ENCODE assay signal across 6 cellular contexts in the genomic region with DNA sequence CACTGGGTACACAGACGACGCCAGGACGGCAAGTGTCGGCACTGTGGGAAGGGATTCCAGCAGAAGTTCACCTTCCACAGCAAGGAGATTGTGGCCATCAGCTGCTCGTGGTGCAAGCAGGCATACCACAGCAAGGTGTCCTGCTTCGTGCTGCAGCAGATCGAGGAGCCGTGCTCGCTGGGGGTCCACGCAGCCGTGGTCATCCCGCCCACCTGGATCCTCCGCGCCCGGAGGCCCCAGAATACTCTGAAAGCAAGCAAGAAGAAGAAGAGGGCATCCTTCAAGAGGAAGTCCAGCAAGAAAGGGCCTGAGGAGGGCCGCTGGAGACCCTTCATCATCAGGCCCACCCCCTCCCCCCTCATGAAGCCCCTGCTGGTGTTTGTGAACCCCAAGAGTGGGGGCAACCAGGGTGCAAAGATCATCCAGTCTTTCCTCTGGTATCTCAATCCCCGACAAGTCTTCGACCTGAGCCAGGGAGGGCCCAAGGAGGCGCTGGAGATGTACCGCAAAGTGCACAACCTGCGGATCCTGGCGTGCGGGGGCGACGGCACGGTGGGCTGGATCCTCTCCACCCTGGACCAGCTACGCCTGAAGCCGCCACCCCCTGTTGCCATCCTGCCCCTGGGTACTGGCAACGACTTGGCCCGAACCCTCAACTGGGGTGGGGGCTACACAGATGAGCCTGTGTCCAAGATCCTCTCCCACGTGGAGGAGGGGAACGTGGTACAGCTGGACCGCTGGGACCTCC.
DNase-seq lines count a peak whose midpoint lies in the region; ATAC-seq, FAIRE-seq and TF ChIP-seq lines count a peak whose summit lies in the region.
"Not testable (repeated sequence)": the region's sequence is repeated elsewhere in the genome, so short reads cannot be mapped to it uniquely, and the experiment has no call there.

No MANE protein-coding gene starts in this region.

- not testable (repeated sequence) for H3K4me1 ChIP-seq in neural progenitor cell, upper lobe of left lung, upper lobe of right lung

- H3K9ac ChIP-seq in neural progenitor cell = not testable (repeated sequence)

- H3K9me3 ChIP-seq in neural progenitor cell (ENCODE audit: low read depth); upper lobe of left lung; upper lobe of right lung: not testable (repeated sequence)

- not testable (repeated sequence) for H3F3A ChIP-seq in neural progenitor cell (ENCODE audit: low read depth)

- H2AFZ ChIP-seq in neural progenitor cell (replicated peaks) = not testable (repeated sequence)

- not testable (repeated sequence) for H3K27me3 ChIP-seq in bronchial epithelial cell (ENCODE audit: control insufficient read depth, insufficient read depth, low read length); neural progenitor cell; upper lobe of left lung; upper lobe of right lung

- H3K36me3 Mint-ChIP-seq in neural progenitor cell = not testable (repeated sequence)

- not testable (repeated sequence) for H4K20me1 ChIP-seq in neural progenitor cell (ENCODE audit: low read depth)

- not testable (repeated sequence) for H3K4me2 ChIP-seq in neural progenitor cell

- ATAC-seq in upper lobe of left lung (ENCODE audit: low FRiP score in 2 of 2) (peak; percentile 6 to 43), upper lobe of right lung (peak; percentile 17)

- not testable (repeated sequence) for H3K4me3 ChIP-seq in bronchial epithelial cell (ENCODE audit: low read depth, low read length); neural progenitor cell; upper lobe of left lung; upper lobe of right lung

- WGBS in upper lobe of left lung, 2 donors = 88 to 94% methylated on average over 23 to 32 of the region's 33 CpGs

- not testable (repeated sequence) for TF ChIP-seq POLR2A in GM12892 (IDR thresholded peaks at IDR 0.05; ENCODE audit: low read depth, low read length); upper lobe of left lung (IDR thresholded peaks at IDR 0.05)

- peak overlapping the region; percentile 57 for H3K27ac Mint-ChIP-seq in neural progenitor cell

- TF ChIP-seq EP300 in upper lobe of left lung (IDR thresholded peaks at IDR 0.05) = not testable (repeated sequence)

- FAIRE-seq in GM12892 (lab: Jason Lieb, UNC) (peak; percentile 70), HTR-8/SVneo (lab: Jason Lieb, UNC) (peak; percentile 48), bronchial epithelial cell (lab: Jason Lieb, UNC) (peak; percentile 62)

- not testable (repeated sequence) for H3K4me1 Mint-ChIP-seq in neural progenitor cell

- not testable (repeated sequence) for H3K4me3 Mint-ChIP-seq in neural progenitor cell

- peaks cover 12% of the 10 kb centered on the region for H3K9me3 Mint-ChIP-seq in neural progenitor cell

- H3K79me2 ChIP-seq in neural progenitor cell (ENCODE audit: low read depth) = not testable (repeated sequence)

- intact Hi-C loops in upper lobe of right lung (cut with DNase I) = not testable (repeated sequence)

- DNase-seq in GM12892 (ENCODE audit: insufficient read length); HTR-8/SVneo (ENCODE audit: insufficient read length, low spot score); bronchial epithelial cell (ENCODE audit: low read depth); neural progenitor cell (ENCODE audit: low spot score); upper lobe of right lung: not testable (repeated sequence)
- DNase-seq in upper lobe of left lung = peak in 1 of 2 donors; percentile 60

- H3K36me3 ChIP-seq in bronchial epithelial cell (ENCODE audit: control insufficient read depth, insufficient read depth, low read length); neural progenitor cell; upper lobe of left lung; upper lobe of right lung: not testable (repeated sequence)

- TF ChIP-seq CTCF in bronchial epithelial cell (IDR thresholded peaks at IDR 0.05; ENCODE audit: insufficient read depth, low read length, severe bottlenecking); neural progenitor cell (IDR thresholded peaks at IDR 0.05); upper lobe of left lung (IDR thresholded peaks at IDR 0.05); upper lobe of right lung (IDR thresholded peaks at IDR 0.05): not testable (repeated sequence)

- H3K27ac ChIP-seq in neural progenitor cell, upper lobe of left lung, upper lobe of right lung: not testable (repeated sequence)

- not testable (repeated sequence) for H3K27me3 Mint-ChIP-seq in neural progenitor cell (ENCODE audit: insufficient read depth, low read depth)
